ENCODE assay signal across 8 cellular contexts in genomic region chr9:127916665-127917581, GRCh38. TPM values are rescaled to one million over a fixed set of nuclear protein-coding genes. Genes with fewer than 3 reads are reported as not detected.
DNase-seq lines count a peak whose midpoint lies in the region; ATAC-seq, FAIRE-seq and TF ChIP-seq lines count a peak whose summit lies in the region.

Gene ST6GALNAC4, minus strand, starts transcription at chr9:127917041. Its CDS starts 622 bp downstream, at chr9:127916419.

- H3K36me3 ChIP-seq in ACC112 (ENCODE audit: insufficient read depth, low read length) (no peaks in the 10 kb centered on the region), kidney (ENCODE audit: control insufficient read depth in 1 of 2, insufficient read depth in 2 of 2, low read length in 2 of 2) (no peaks in the 10 kb centered on the region)

- peak within 1 kb of the TSS; percentile 11 for H2AFZ ChIP-seq in ACC112 (ENCODE audit: low read length, unreplicated experiment)

- TF ChIP-seq CTCF in kidney (IDR thresholded peaks at IDR 0.05; ENCODE audit: borderline replicate concordance, extremely low read depth, insufficient read depth), result no peak

- peak within 1 kb of the TSS; percentile 81 for H3K4me3 ChIP-seq in ACC112 (ENCODE audit: low read depth, low read length)
- H3K4me3 ChIP-seq in kidney (ENCODE audit: low read length in 2 of 2), result peak within 1 kb of the TSS; percentile 76 to 78

- H3K79me2 ChIP-seq in ACC112 (ENCODE audit: control insufficient read depth, insufficient read depth, low read length, unreplicated experiment), result peaks cover 23% of the 10 kb centered on the region

- H3K27me3 ChIP-seq in ACC112 (ENCODE audit: insufficient read depth, low read length), result no peaks in the 10 kb centered on the region

- H3K4me1 ChIP-seq in ACC112 (ENCODE audit: control insufficient read depth, insufficient read depth, low read length, unreplicated experiment) (peaks cover 48% of the 10 kb centered on the region), kidney (ENCODE audit: control insufficient read depth in 1 of 2, insufficient read depth in 1 of 2, low read depth in 1 of 2, low read length in 2 of 2) (peaks cover 0 to 25% of the 10 kb centered on the region in 2 donors)

- peak; percentile 59 for ATAC-seq in GM18907 (IDR thresholded peaks at IDR 0.05; ENCODE audit: unreplicated experiment)
- ATAC-seq in HG03139 (IDR thresholded peaks at IDR 0.05; ENCODE audit: unreplicated experiment), result peak; percentile 64

- intact Hi-C loops in kidney (cut with DNase I), result no loop called here

- H3K27ac ChIP-seq in ACC112 (ENCODE audit: low read depth, low read length), result peak within 1 kb of the TSS; percentile 95
- H3K27ac ChIP-seq in kidney (ENCODE audit: low read depth in 2 of 2, low read length in 2 of 2), result peak within 1 kb of the TSS; percentile 48 to 71

- peak within 1 kb of the TSS; percentile 71 to 79 for H3K9ac ChIP-seq in kidney (ENCODE audit: low read length in 2 of 2)

- DNase-seq in NCI-H446 (lab: John Stamatoyannopoulos, UW) (peak; percentile 20 to 87), cerebellar nuclear complex (lab: John Stamatoyannopoulos, UW) (peak; percentile 73 to 77), kidney (peak; percentile 98)
- peak; percentile 88 for DNase-seq in activated CD4-positive, alpha-beta T cell treated with anti-CD3 and anti-CD28 coated beads for 1 hour
- DNase-seq in stimulated activated CD4-positive, alpha-beta T cell treated with anti-CD3 and anti-CD28 coated beads, Interleukin-15, amount 100 ng/mL, for 1 hour (ENCODE audit: low read depth in 1 of 2, low spot score in 1 of 2), result peak; percentile 93 to 97

- H3K9me3 ChIP-seq in kidney (ENCODE audit: control insufficient read depth in 1 of 2, low read length in 2 of 2), result no peaks in the 10 kb centered on the region

- FAIRE-seq in kidney (lab: Jason Lieb, UNC), result no peak

RNA-seq across cellular contexts. Expression of gene ST6GALNAC4, which starts in this region (rescaled TPM):
- total RNA-seq in kidney, result 31.4 TPM
- polyA plus RNA-seq in kidney (ENCODE audit: insufficient read depth, low read depth, low replicate concordance), result 31.6 TPM

Comparison
In these comparisons a context has a peak if more than half of its experiments do, and no peak if none do; other contexts are left out.
1. Peak in every context shown above with its lines: DNase-seq, ATAC-seq, H3K4me3 ChIP-seq and H3K27ac ChIP-seq.